ENCODE assay signal across 8 cellular contexts in the genomic region with DNA sequence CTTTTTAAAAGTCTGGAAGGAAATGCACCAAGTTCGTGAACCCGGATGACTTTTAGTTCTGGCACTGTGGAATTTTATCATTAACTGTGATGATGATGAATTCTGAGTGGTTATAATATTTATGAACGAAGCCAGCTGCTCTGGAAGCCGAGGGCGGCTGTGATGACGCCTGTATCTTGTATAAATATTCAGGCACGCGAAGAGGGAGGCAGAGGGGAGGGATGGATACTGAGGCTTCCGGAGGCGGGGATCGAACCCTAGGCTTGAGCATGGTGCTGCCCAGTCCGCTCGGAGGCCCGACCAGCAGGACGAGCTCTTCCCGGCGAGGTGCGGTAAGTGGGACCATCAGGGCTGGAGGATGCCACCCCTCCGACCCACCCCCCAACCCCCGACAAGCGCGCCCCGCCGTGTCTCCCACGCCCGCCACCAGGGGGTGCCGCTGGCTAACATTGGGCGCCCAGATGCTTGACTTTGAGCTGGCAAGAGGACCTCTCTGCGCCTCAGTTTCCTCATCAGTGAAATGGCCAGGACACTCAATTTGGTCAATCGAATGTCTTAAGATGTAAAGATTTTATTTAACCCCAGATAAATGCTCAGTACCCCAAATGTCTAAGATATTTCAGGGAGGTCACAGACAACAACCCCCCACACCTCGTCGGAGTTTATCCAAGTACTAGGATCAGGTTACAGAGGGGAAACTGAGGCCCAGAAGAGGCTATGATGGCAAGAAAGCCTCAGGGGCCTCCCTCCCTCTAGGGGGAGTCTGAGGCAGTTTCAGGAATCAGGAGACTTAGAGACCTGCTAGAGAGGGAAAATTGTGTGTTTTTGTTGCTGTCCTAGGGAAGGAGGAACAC. TPM values are rescaled to one million over a fixed set of nuclear protein-coding genes. Genes with fewer than 3 reads are reported as not detected.
DNase-seq lines count a peak whose midpoint lies in the region; ATAC-seq, FAIRE-seq and TF ChIP-seq lines count a peak whose summit lies in the region.

No MANE protein-coding gene starts in this region.

- DNase-seq in DMS153 (lab: John Stamatoyannopoulos, UW), result peak; percentile 10
- no peak for DNase-seq in DMS153 treated with DMSO at 0.1 percent for 48 hours (lab: John Stamatoyannopoulos, UW; ENCODE audit: unreplicated experiment)
- DNase-seq in NCI-H82 treated with DMSO at 0.1 percent for 48 hours (lab: John Stamatoyannopoulos, UW; ENCODE audit: unreplicated experiment), result peak; percentile 22
- peak; percentile 69 for DNase-seq in adipocyte (ENCODE audit: low read depth)
- DNase-seq in keratinocyte (ENCODE audit: low read depth, low spot score), result no peak
- peak in 1 of 2 donors; percentile 34 for DNase-seq in thyroid gland

- dilution Hi-C loops in keratinocyte (cut with MboI; ENCODE audit: extremely low pct_ligation_motif_present, low sequenced_read_pairs), result no loop called here

- WGBS in thyroid gland, 2 donors, result 24 to 28% methylated on average over 22 to 23 of the region's 32 CpGs

- no peak for ATAC-seq in HG02840 (IDR thresholded peaks at IDR 0.05; ENCODE audit: low FRiP score, unreplicated experiment)
- ATAC-seq in esophagus mucosa, result no peak

- H3K4me1 ChIP-seq in adipocyte (ENCODE audit: control insufficient read depth, insufficient read depth, low read length) (peaks cover 17% of the 10 kb centered on the region), keratinocyte (ENCODE audit: control insufficient read depth, extremely low read depth, insufficient read depth, low read length) (peaks cover 14% of the 10 kb centered on the region), thyroid gland (peaks cover 8 to 10% of the 10 kb centered on the region in 2 donors)

- H4K20me1 ChIP-seq in keratinocyte (ENCODE audit: control insufficient read depth, extremely low read depth, insufficient read depth, low read length), result no peaks in the 10 kb centered on the region

- no peaks in the 10 kb centered on the region for H3K9me3 ChIP-seq in adipocyte (ENCODE audit: control insufficient read depth, low read length)
- no peaks in the 10 kb centered on the region for H3K9me3 ChIP-seq in keratinocyte (ENCODE audit: control insufficient read depth, low read depth, low read length)
- no peaks in the 10 kb centered on the region for H3K9me3 ChIP-seq in thyroid gland

- no peaks in the 10 kb centered on the region for H3K79me2 ChIP-seq in keratinocyte (ENCODE audit: control insufficient read depth, insufficient read depth, low read length)

- H3K4me3 ChIP-seq in adipocyte (ENCODE audit: low read length) (peak overlapping the region; percentile 69), keratinocyte (ENCODE audit: control insufficient read depth in 2 of 3, extremely low read depth in 1 of 3, insufficient read depth in 2 of 3, low read depth in 1 of 3, low read length in 3 of 3) (no peak overlapping the region), thyroid gland (replicated peaks in 1 of 3) (no peak overlapping the region)

- no peaks in the 10 kb centered on the region for H3K9me1 ChIP-seq in keratinocyte (ENCODE audit: control insufficient read depth, extremely low read depth, insufficient read depth, low read length)

- H3K27ac ChIP-seq in keratinocyte (ENCODE audit: control insufficient read depth, insufficient read depth, low read length) (no peak overlapping the region), thyroid gland (no peak overlapping the region)

- peak overlapping the region; percentile 51 for H3K9ac ChIP-seq in adipocyte (ENCODE audit: low read length)
- no peak overlapping the region for H3K9ac ChIP-seq in keratinocyte (ENCODE audit: control insufficient read depth, extremely low read depth, insufficient read depth, low read length)

- H3K27me3 ChIP-seq in adipocyte (replicated peaks; ENCODE audit: control insufficient read depth, insufficient read depth, low read length) (no peaks in the 10 kb centered on the region), keratinocyte (ENCODE audit: control insufficient read depth, extremely low read depth, insufficient read depth, low read length) (no peaks in the 10 kb centered on the region), thyroid gland (no peaks in the 10 kb centered on the region)

- FAIRE-seq in keratinocyte (lab: Jason Lieb, UNC), result no peak

- intact Hi-C loops in thyroid gland (cut with DNase I), result loop anchor here (10.0 kb wide), 1 partner anchor 206 kb away; the partner anchor contains the start of gene SSBP4

- TF ChIP-seq POLR2A in thyroid gland (IDR thresholded peaks at IDR 0.05), result no peak

- H3K36me3 ChIP-seq in adipocyte (ENCODE audit: control insufficient read depth, insufficient read depth, low read length, severe bottlenecking) (no peaks in the 10 kb centered on the region), keratinocyte (ENCODE audit: control insufficient read depth in 2 of 2, extremely low read depth in 1 of 2, insufficient read depth in 2 of 2, low read length in 2 of 2) (no peaks in the 10 kb centered on the region), thyroid gland (no peaks in the 10 kb centered on the region)

- no peak overlapping the region for H2AFZ ChIP-seq in keratinocyte (ENCODE audit: control insufficient read depth, low read length)

- H3K4me2 ChIP-seq in keratinocyte (ENCODE audit: control insufficient read depth, extremely low read depth, insufficient read depth, low read depth, low read length), result no peak overlapping the region

- peak in 2 of 3 experiments; percentile 71 to 81 for TF ChIP-seq CTCF in keratinocyte (optimal IDR thresholded peaks at IDR 0.05 in 1 of 3, IDR thresholded peaks at IDR 0.05 in 1 of 3, conservative IDR thresholded peaks at IDR 0.05 in 1 of 3; ENCODE audit: extremely low read depth in 1 of 3, insufficient read depth in 2 of 3, low read length in 3 of 3)
- TF ChIP-seq CTCF in thyroid gland (IDR thresholded peaks at IDR 0.05), result peak; percentile 27 to 73 (median 35)

RNA-seq across cellular contexts. Expression of gene RAB3A, which starts 4.5 kb away (rescaled TPM):
- polyA plus RNA-seq in keratinocyte, result 0.30 to 0.92 TPM (median 0.56 TPM) in 3 replicates
- 0.46 TPM for polyA plus RNA-seq in keratinocyte (2011; ENCODE audit: low read depth)
- 0.46 and 0.86 TPM in 2 replicates for polyA plus RNA-seq in keratinocyte (2011; cell fraction: cytosol; rRNA removed)
- polyA plus RNA-seq in keratinocyte (2011; cell fraction: nucleus; rRNA removed), result 0.55 and 0.56 TPM in 2 replicates
- polyA plus RNA-seq in keratinocyte (2012; ENCODE audit: low replicate concordance), result 0.62 and 1.0 TPM in 2 replicates
- polyA minus RNA-seq in keratinocyte, result 0.48 to 6.9 TPM (median 4.0 TPM) in 3 replicates
- polyA minus RNA-seq in keratinocyte (2011; cell fraction: cytosol; rRNA and poly(A)+ RNA removed), result 2.1 TPM
- 0.39 and 0.42 TPM in 2 replicates for polyA minus RNA-seq in keratinocyte (2011; cell fraction: nucleus; rRNA and poly(A)+ RNA removed)
- total RNA-seq in thyroid gland (1 to 10 TPM in 2 of 4 donors, under 1 TPM in 1, not detected in 1; 0.40 to 2.5 (median 2.0) TPM), esophagus mucosa (1.1 TPM)

RNA-seq across cellular contexts. Expression of gene MPV17L2, which starts 15.3 kb away (rescaled TPM):
- polyA plus RNA-seq in keratinocyte, result 26.3 to 39.8 TPM (median 26.8 TPM) in 3 replicates
- polyA plus RNA-seq in keratinocyte (2011; ENCODE audit: low read depth), result 1.7 TPM
- 32.5 and 45.0 TPM in 2 replicates for polyA plus RNA-seq in keratinocyte (2011; cell fraction: cytosol; rRNA removed)
- polyA plus RNA-seq in keratinocyte (2011; cell fraction: nucleus; rRNA removed), result 19.1 and 29.2 TPM in 2 replicates
- polyA plus RNA-seq in keratinocyte (2012; ENCODE audit: low replicate concordance), result 15.8 and 27.7 TPM in 2 replicates
- 22.0 to 49.3 TPM (median 47.2 TPM) in 3 replicates for polyA minus RNA-seq in keratinocyte
- 34.1 TPM for polyA minus RNA-seq in keratinocyte (2011; cell fraction: cytosol; rRNA and poly(A)+ RNA removed)
- 10.8 and 12.0 TPM in 2 replicates for polyA minus RNA-seq in keratinocyte (2011; cell fraction: nucleus; rRNA and poly(A)+ RNA removed)
- total RNA-seq in thyroid gland, result 10 to 100 TPM in 3 of 4 donors, 1 to 10 TPM in 1; 4.7 to 57.7 (median 29.3) TPM
- 6.8 TPM for total RNA-seq in esophagus mucosa

RNA-seq across cellular contexts. Expression of gene PDE4C, which starts 17.9 kb away (rescaled TPM):
- polyA plus RNA-seq in keratinocyte, result 0.03 TPM in 1 of 3 replicates, not detected in the others
- polyA plus RNA-seq in keratinocyte (2011; ENCODE audit: low read depth), result not detected
- polyA plus RNA-seq in keratinocyte (2011; cell fraction: cytosol; rRNA removed), result not detected in 2 replicates
- 0.20 and 0.31 TPM in 2 replicates for polyA plus RNA-seq in keratinocyte (2011; cell fraction: nucleus; rRNA removed)
- polyA plus RNA-seq in keratinocyte (2012; ENCODE audit: low replicate concordance), result not detected in 2 replicates
- polyA minus RNA-seq in keratinocyte, result not detected in 3 replicates
- polyA minus RNA-seq in keratinocyte (2011; cell fraction: cytosol; rRNA and poly(A)+ RNA removed), result not detected
- not detected in 2 replicates for polyA minus RNA-seq in keratinocyte (2011; cell fraction: nucleus; rRNA and poly(A)+ RNA removed)
- total RNA-seq in thyroid gland (1 to 10 TPM in 1 of 4 donors, under 1 TPM in 2, not detected in 1; 0.27 to 1.4 (median 0.92) TPM), esophagus mucosa (0.16 TPM)

RNA-seq across cellular contexts. Expression of gene IFI30, which starts 34.7 kb away (rescaled TPM):
- 28.1 to 72.7 TPM (median 31.3 TPM) in 3 replicates for polyA plus RNA-seq in keratinocyte
- 1.4 TPM for polyA plus RNA-seq in keratinocyte (2011; ENCODE audit: low read depth)
- polyA plus RNA-seq in keratinocyte (2011; cell fraction: cytosol; rRNA removed), result 35.2 and 51.3 TPM in 2 replicates
- polyA plus RNA-seq in keratinocyte (2011; cell fraction: nucleus; rRNA removed), result 40.5 and 44.3 TPM in 2 replicates
- 24.7 and 25.7 TPM in 2 replicates for polyA plus RNA-seq in keratinocyte (2012; ENCODE audit: low replicate concordance)
- polyA minus RNA-seq in keratinocyte, result 17.7 to 74.4 TPM (median 35.2 TPM) in 3 replicates
- 50.3 TPM for polyA minus RNA-seq in keratinocyte (2011; cell fraction: cytosol; rRNA and poly(A)+ RNA removed)
- 16.6 and 30.2 TPM in 2 replicates for polyA minus RNA-seq in keratinocyte (2011; cell fraction: nucleus; rRNA and poly(A)+ RNA removed)
- 10 to 100 TPM; 36.3 to 58.4 (median 40.1) TPM for total RNA-seq in thyroid gland
- total RNA-seq in esophagus mucosa, result 17.0 TPM

RNA-seq across cellular contexts. Expression of gene PIK3R2, which starts 55.4 kb away (rescaled TPM):
- 12.4 to 19.6 TPM (median 13.9 TPM) in 3 replicates for polyA plus RNA-seq in keratinocyte
- polyA plus RNA-seq in keratinocyte (2011; ENCODE audit: low read depth), result 17.3 TPM
- polyA plus RNA-seq in keratinocyte (2011; cell fraction: cytosol; rRNA removed), result 14.3 and 24.9 TPM in 2 replicates
- 20.3 and 26.5 TPM in 2 replicates for polyA plus RNA-seq in keratinocyte (2011; cell fraction: nucleus; rRNA removed)
- 10.5 and 37.4 TPM in 2 replicates for polyA plus RNA-seq in keratinocyte (2012; ENCODE audit: low replicate concordance)
- 16.5 to 28.9 TPM (median 25.3 TPM) in 3 replicates for polyA minus RNA-seq in keratinocyte
- 30.9 TPM for polyA minus RNA-seq in keratinocyte (2011; cell fraction: cytosol; rRNA and poly(A)+ RNA removed)
- polyA minus RNA-seq in keratinocyte (2011; cell fraction: nucleus; rRNA and poly(A)+ RNA removed), result 17.0 and 22.8 TPM in 2 replicates
- 10 to 100 TPM; 14.4 to 33.0 (median 19.8) TPM for total RNA-seq in thyroid gland
- 35.6 TPM for total RNA-seq in esophagus mucosa

Comparison
In these comparisons a context has a peak if more than half of its experiments do, and no peak if none do; other contexts are left out.
1. DNase-seq: peak in DMS153 (single experiment), NCI-H82 treated with DMSO at 0.1 percent for 48 hours (single experiment) and adipocyte (single experiment); none in DMS153 treated with DMSO at 0.1 percent for 48 hours (single experiment) and keratinocyte (single experiment).